ENCODE assay signal across 29 cellular contexts in genomic region chr18:78323453-78324230, GRCh38.
"Had no signal": no experiment of that assay in that cellular context is flagged by ENCODE, and none has a peak within 500 bp of the region (broad histone marks: within the 10 kb centered on the region; RNA-seq: fewer than 3 reads in every experiment).

No MANE protein-coding gene starts in this region.

- H3K9me3 ChIP-seq: left ventricle myocardium inferior, lower lobe of right lung, neutrophil, psoas muscle, right atrium auricular region, suprapubic skin, thoracic aorta, tibial artery, upper lobe of right lung had no signal

- H3K36me3 ChIP-seq: left ventricle myocardium inferior, lower lobe of right lung, neutrophil, right atrium auricular region, suprapubic skin, thoracic aorta, tibial artery, upper lobe of right lung had no signal

- H3K9ac ChIP-seq: parathyroid adenoma had no signal

- H3K27me3 ChIP-seq: neutrophil, right atrium auricular region, tibial artery, upper lobe of right lung had no signal

- ATAC-seq: left colon; lower lobe of right lung; naive thymus-derived CD8-positive, alpha-beta T cell; psoas muscle; sciatic nerve; stimulated activated effector memory CD8-positive, alpha-beta T cell treated with anti-CD3 and anti-CD28 coated beads, Interleukin-12 subunit alpha, Interleukin-12 subunit beta, amount 100 ng/mL, for 72 hours; upper lobe of right lung had no signal

- H3K4me3 ChIP-seq: left ventricle myocardium inferior, lower lobe of right lung, psoas muscle, right atrium auricular region, skin epidermis, suprapubic skin, thoracic aorta, tibial artery, upper lobe of right lung had no signal

- H3K79me2 ChIP-seq: parathyroid adenoma had no signal

- FAIRE-seq: islet of Langerhans, kidney, urothelium cell line had no signal

- H3K4me1 ChIP-seq: left ventricle myocardium inferior, lower lobe of right lung, parathyroid adenoma, psoas muscle, right atrium auricular region, suprapubic skin, tibial artery, upper lobe of right lung had no signal

- DNase-seq: hypothalamus; immature natural killer cell; kidney; left colon; left ventricle myocardium inferior; lower lobe of right lung; mammary epithelial cell; mesenchymal stem cell; naive thymus-derived CD8-positive, alpha-beta T cell; occipital lobe; psoas muscle; stimulated activated CD4-positive, alpha-beta T cell treated with anti-CD3 and anti-CD28 coated beads, Interleukin-12 subunit alpha, Interleukin-12 subunit beta, amount 100 ng/mL, for 4 hours; stimulated activated CD4-positive, alpha-beta T cell treated with anti-CD3 and anti-CD28 coated beads, Interleukin-15, amount 100 ng/mL, for 24 hours; stimulated activated CD4-positive, alpha-beta T cell treated with anti-CD3 and anti-CD28 coated beads, Interleukin-2, amount 100 ng/mL, for 24 hours; stimulated activated CD4-positive, alpha-beta T cell treated with anti-CD3 and anti-CD28 coated beads, Interleukin-4, amount 100 ng/mL, for 1 hour; stimulated activated naive CD4-positive, alpha-beta T cell; tibial artery; trophoblast cell; upper lobe of right lung had no signal

- H2AFZ ChIP-seq: parathyroid adenoma had no signal

- H3K27ac ChIP-seq: left ventricle myocardium inferior, lower lobe of right lung, neutrophil, parathyroid adenoma, psoas muscle, right atrium auricular region, skin epidermis, suprapubic skin, thoracic aorta, tibial artery, upper lobe of right lung had no signal
